In genomic region chr19:39406656-39407393, GRCh38 we compare ENCODE assay signal across 1 cellular context.
TF ChIP-seq lines count a peak whose summit lies in the region.

ZFP36 (plus strand) TSS chr19:39406847; CDS start chr19:39406905, 58 bp downstream.

TF ChIP-seq in HepG2, 621 proteins besides CTCF, POLR2A, EP300 and RAD21 (continued from another document and continues in another):
- TF ChIP-seq PAXIP1 (CRISPR knock-in tag; conservative IDR thresholded peaks at IDR 0.05) = no peak; the same call in 1 of the 2 replicates
- TF ChIP-seq ZBTB38 (CRISPR knock-in tag; IDR thresholded peaks at IDR 0.05) = peak; percentile 72; the same call in 1 of the 2 replicates
- no peak for TF ChIP-seq ZNF234 (CRISPR knock-in tag; conservative IDR thresholded peaks at IDR 0.05)
- TF ChIP-seq ZBTB42 (CRISPR knock-in tag; IDR thresholded peaks at IDR 0.05) = peak; percentile 22; the same call in 1 of the 2 replicates
- peak; percentile 42 for TF ChIP-seq TAF15 (IDR thresholded peaks at IDR 0.05; ENCODE audit: low read depth, low read length, poor library complexity, severe bottlenecking)
- TF ChIP-seq, protein P1, sequence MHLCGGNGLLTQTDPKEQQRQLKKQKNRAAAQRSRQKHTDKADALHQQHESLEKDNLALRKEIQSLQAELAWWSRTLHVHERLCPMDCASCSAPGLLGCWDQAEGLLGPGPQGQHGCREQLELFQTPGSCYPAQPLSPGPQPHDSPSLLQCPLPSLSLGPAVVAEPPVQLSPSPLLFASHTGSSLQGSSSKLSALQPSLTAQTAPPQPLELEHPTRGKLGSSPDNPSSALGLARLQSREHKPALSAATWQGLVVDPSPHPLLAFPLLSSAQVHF (CRISPR knock-in tag; IDR thresholded peaks at IDR 0.05) = 0 out of 2 replicates have a peak, but pooled peaks have one; percentile 53
- 0 out of 2 replicates have a peak, but pooled peaks have one; percentile 12 for TF ChIP-seq ZNF652 (CRISPR knock-in tag; IDR thresholded peaks at IDR 0.05; ENCODE audit: borderline replicate concordance, low read depth)
- TF ChIP-seq, protein P2, sequence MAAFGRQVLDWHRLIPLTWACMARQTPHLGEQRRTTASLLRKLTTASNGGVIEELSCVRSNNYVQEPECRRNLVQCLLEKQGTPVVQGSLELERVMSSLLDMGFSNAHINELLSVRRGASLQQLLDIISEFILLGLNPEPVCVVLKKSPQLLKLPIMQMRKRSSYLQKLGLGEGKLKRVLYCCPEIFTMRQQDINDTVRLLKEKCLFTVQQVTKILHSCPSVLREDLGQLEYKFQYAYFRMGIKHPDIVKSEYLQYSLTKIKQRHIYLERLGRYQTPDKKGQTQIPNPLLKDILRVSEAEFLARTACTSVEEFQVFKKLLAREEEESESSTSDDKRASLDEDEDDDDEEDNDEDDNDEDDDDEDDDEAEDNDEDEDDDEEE (CRISPR knock-in tag; IDR thresholded peaks at IDR 0.05) = peak; percentile 80; the same call in 1 of the 2 replicates
- no peak for TF ChIP-seq SMARCE1 (IDR thresholded peaks at IDR 0.05; ENCODE audit: borderline replicate concordance)
- TF ChIP-seq KLF12 (CRISPR knock-in tag; IDR thresholded peaks at IDR 0.05; ENCODE audit: borderline replicate concordance) = peak; percentile 28; the same call in 1 of the 2 replicates
- TF ChIP-seq ZNF501 (CRISPR knock-in tag; IDR thresholded peaks at IDR 0.05) = peak; percentile 87
- TF ChIP-seq, protein P3, sequence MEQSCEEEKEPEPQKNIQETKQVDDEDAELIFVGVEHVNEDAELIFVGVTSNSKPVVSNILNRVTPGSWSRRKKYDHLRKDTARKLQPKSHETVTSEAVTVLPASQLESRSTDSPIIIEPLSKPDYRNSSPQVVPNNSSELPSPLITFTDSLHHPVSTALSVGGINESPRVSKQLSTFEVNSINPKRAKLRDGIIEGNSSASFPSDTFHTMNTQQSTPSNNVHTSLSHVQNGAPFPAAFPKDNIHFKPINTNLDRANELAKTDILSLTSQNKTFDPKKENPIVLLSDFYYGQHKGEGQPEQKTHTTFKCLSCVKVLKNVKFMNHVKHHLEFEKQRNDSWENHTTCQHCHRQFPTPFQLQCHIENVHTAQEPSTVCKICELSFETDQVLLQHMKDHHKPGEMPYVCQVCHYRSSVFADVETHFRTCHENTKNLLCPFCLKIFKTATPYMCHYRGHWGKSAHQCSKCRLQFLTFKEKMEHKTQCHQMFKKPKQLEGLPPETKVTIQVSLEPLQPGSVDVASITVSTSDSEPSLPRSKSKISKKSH (CRISPR knock-in tag; IDR thresholded peaks at IDR 0.05; ENCODE audit: borderline replicate concordance) = no peak
- TF ChIP-seq ZNF878 (CRISPR knock-in tag; IDR thresholded peaks at IDR 0.05) = peak; percentile 83
- TF ChIP-seq ZNF350 (CRISPR knock-in tag; IDR thresholded peaks at IDR 0.05; ENCODE audit: borderline replicate concordance, low read depth) = no peak; the same call in 1 of the 2 replicates
- TF ChIP-seq, protein P4, sequence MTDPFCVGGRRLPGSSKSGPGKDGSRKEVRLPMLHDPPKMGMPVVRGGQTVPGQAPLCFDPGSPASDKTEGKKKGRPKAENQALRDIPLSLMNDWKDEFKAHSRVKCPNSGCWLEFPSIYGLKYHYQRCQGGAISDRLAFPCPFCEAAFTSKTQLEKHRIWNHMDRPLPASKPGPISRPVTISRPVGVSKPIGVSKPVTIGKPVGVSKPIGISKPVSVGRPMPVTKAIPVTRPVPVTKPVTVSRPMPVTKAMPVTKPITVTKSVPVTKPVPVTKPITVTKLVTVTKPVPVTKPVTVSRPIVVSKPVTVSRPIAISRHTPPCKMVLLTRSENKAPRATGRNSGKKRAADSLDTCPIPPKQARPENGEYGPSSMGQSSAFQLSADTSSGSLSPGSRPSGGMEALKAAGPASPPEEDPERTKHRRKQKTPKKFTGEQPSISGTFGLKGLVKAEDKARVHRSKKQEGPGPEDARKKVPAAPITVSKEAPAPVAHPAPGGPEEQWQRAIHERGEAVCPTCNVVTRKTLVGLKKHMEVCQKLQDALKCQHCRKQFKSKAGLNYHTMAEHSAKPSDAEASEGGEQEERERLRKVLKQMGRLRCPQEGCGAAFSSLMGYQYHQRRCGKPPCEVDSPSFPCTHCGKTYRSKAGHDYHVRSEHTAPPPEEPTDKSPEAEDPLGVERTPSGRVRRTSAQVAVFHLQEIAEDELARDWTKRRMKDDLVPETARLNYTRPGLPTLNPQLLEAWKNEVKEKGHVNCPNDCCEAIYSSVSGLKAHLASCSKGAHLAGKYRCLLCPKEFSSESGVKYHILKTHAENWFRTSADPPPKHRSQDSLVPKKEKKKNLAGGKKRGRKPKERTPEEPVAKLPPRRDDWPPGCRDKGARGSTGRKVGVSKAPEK (CRISPR knock-in tag; IDR thresholded peaks at IDR 0.05; ENCODE audit: borderline replicate concordance) = no peak
- peak; percentile 34; the same call in 1 of the 2 replicates for TF ChIP-seq GABPA (IDR thresholded peaks at IDR 0.05; ENCODE audit: low read depth, low read length)
- TF ChIP-seq GABPA (CRISPR knock-in tag; IDR thresholded peaks at IDR 0.05; ENCODE audit: low read depth) = peak; percentile 46
- TF ChIP-seq EEA1 (CRISPR knock-in tag; IDR thresholded peaks at IDR 0.05; ENCODE audit: borderline replicate concordance) = peak; percentile 78; the same call in 1 of the 2 replicates
- TF ChIP-seq ZSCAN30 (CRISPR knock-in tag; IDR thresholded peaks at IDR 0.05) = no peak
- 0 out of 2 replicates have a peak, but pooled peaks have one; percentile 68 for TF ChIP-seq ARNT2 (CRISPR knock-in tag; IDR thresholded peaks at IDR 0.05; ENCODE audit: low read depth)
- TF ChIP-seq YY1 (IDR thresholded peaks at IDR 0.05; ENCODE audit: insufficient read depth, insufficient replicate concordance, low read depth, low read length) = peak; percentile 25
- no peak for TF ChIP-seq ZNF3 (CRISPR knock-in tag; IDR thresholded peaks at IDR 0.05)
- TF ChIP-seq ZNF333 (CRISPR knock-in tag; IDR thresholded peaks at IDR 0.05; ENCODE audit: borderline replicate concordance) = no peak
- TF ChIP-seq ZNF12 (CRISPR knock-in tag; IDR thresholded peaks at IDR 0.05) = 0 out of 2 replicates have a peak, but pooled peaks have one; percentile 39
- TF ChIP-seq, protein P5, sequence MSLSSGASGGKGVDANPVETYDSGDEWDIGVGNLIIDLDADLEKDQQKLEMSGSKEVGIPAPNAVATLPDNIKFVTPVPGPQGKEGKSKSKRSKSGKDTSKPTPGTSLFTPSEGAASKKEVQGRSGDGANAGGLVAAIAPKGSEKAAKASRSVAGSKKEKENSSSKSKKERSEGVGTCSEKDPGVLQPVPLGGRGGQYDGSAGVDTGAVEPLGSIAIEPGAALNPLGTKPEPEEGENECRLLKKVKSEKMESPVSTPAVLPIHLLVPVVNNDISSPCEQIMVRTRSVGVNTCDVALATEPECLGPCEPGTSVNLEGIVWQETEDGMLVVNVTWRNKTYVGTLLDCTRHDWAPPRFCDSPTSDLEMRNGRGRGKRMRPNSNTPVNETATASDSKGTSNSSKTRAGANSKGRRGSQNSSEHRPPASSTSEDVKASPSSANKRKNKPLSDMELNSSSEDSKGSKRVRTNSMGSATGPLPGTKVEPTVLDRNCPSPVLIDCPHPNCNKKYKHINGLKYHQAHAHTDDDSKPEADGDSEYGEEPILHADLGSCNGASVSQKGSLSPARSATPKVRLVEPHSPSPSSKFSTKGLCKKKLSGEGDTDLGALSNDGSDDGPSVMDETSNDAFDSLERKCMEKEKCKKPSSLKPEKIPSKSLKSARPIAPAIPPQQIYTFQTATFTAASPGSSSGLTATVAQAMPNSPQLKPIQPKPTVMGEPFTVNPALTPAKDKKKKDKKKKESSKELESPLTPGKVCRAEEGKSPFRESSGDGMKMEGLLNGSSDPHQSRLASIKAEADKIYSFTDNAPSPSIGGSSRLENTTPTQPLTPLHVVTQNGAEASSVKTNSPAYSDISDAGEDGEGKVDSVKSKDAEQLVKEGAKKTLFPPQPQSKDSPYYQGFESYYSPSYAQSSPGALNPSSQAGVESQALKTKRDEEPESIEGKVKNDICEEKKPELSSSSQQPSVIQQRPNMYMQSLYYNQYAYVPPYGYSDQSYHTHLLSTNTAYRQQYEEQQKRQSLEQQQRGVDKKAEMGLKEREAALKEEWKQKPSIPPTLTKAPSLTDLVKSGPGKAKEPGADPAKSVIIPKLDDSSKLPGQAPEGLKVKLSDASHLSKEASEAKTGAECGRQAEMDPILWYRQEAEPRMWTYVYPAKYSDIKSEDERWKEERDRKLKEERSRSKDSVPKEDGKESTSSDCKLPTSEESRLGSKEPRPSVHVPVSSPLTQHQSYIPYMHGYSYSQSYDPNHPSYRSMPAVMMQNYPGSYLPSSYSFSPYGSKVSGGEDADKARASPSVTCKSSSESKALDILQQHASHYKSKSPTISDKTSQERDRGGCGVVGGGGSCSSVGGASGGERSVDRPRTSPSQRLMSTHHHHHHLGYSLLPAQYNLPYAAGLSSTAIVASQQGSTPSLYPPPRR (CRISPR knock-in tag; IDR thresholded peaks at IDR 0.05; ENCODE audit: borderline replicate concordance) = no peak
- TF ChIP-seq, protein P6, sequence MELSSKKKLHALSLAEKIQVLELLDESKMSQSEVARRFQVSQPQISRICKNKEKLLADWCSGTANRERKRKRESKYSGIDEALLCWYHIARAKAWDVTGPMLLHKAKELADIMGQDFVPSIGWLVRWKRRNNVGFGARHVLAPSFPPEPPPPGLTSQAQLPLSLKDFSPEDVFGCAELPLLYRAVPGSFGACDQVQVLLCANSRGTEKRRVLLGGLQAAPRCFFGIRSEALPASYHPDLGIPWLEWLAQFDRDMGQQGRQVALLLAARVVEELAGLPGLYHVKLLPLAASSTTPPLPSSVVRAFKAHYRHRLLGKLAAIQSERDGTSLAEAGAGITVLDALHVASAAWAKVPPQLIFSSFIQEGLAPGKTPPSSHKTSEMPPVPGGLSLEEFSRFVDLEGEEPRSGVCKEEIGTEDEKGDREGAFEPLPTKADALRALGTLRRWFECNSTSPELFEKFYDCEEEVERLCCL (CRISPR knock-in tag; IDR thresholded peaks at IDR 0.05; ENCODE audit: borderline replicate concordance) = peak; percentile 31; the same call in 1 of the 2 replicates
- 0 out of 2 replicates have a peak, but pooled peaks have one; percentile 26 for TF ChIP-seq CAMTA2 (CRISPR knock-in tag; IDR thresholded peaks at IDR 0.05; ENCODE audit: borderline replicate concordance)
- peak; percentile 79; the same call in 1 of the 2 replicates for TF ChIP-seq SRF (IDR thresholded peaks at IDR 0.05; ENCODE audit: low read depth, low read length)
- TF ChIP-seq PHF21A (CRISPR knock-in tag; IDR thresholded peaks at IDR 0.05) = peak; percentile 54; the same call in 1 of the 2 replicates
- no peak for TF ChIP-seq ZNF260 (CRISPR knock-in tag; IDR thresholded peaks at IDR 0.05; ENCODE audit: borderline replicate concordance, low read depth)
- no peak for TF ChIP-seq ZNF33A (CRISPR knock-in tag; IDR thresholded peaks at IDR 0.05; ENCODE audit: borderline replicate concordance)
- TF ChIP-seq HNRNPK (IDR thresholded peaks at IDR 0.05; ENCODE audit: low read depth, low read length, poor library complexity, severe bottlenecking) = peak; percentile 43
- TF ChIP-seq ZNF124 (CRISPR knock-in tag; IDR thresholded peaks at IDR 0.05) = no peak
- TF ChIP-seq ZFY (CRISPR knock-in tag; IDR thresholded peaks at IDR 0.05) = peak; percentile 21; the same call in 1 of the 2 replicates
- no peak for TF ChIP-seq ZNF263 (CRISPR knock-in tag; IDR thresholded peaks at IDR 0.05)
- TF ChIP-seq ISL2 (CRISPR knock-in tag; IDR thresholded peaks at IDR 0.05) = no peak; the same call in 1 of the 2 replicates
- TF ChIP-seq YEATS4 (CRISPR knock-in tag; IDR thresholded peaks at IDR 0.05; ENCODE audit: borderline replicate concordance) = no peak
- TF ChIP-seq ZNF547 (CRISPR knock-in tag; IDR thresholded peaks at IDR 0.05) = 0 out of 2 replicates have a peak, but pooled peaks have one; percentile 65
- peak; percentile 90 for TF ChIP-seq RBFOX2 (IDR thresholded peaks at IDR 0.05; ENCODE audit: low read depth, low read length)
- TF ChIP-seq, protein P7, sequence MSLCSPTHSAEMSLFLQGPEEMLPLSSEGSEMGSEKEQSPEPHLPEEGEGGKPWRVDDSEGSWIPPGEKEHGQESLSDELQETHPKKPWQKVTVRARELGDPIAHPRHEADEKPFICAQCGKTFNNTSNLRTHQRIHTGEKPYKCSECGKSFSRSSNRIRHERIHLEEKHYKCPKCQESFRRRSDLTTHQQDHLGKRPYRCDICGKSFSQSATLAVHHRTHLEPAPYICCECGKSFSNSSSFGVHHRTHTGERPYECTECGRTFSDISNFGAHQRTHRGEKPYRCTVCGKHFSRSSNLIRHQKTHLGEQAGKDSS (CRISPR knock-in tag; IDR thresholded peaks at IDR 0.05; ENCODE audit: borderline replicate concordance, low read depth) = no peak
- TF ChIP-seq, protein P8, sequence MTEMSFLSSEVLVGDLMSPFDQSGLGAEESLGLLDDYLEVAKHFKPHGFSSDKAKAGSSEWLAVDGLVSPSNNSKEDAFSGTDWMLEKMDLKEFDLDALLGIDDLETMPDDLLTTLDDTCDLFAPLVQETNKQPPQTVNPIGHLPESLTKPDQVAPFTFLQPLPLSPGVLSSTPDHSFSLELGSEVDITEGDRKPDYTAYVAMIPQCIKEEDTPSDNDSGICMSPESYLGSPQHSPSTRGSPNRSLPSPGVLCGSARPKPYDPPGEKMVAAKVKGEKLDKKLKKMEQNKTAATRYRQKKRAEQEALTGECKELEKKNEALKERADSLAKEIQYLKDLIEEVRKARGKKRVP (CRISPR knock-in tag; IDR thresholded peaks at IDR 0.05) = peak in 1 of 2 experiments; percentile 55; a peak in 1 of 4 replicates
- TF ChIP-seq, protein P9, sequence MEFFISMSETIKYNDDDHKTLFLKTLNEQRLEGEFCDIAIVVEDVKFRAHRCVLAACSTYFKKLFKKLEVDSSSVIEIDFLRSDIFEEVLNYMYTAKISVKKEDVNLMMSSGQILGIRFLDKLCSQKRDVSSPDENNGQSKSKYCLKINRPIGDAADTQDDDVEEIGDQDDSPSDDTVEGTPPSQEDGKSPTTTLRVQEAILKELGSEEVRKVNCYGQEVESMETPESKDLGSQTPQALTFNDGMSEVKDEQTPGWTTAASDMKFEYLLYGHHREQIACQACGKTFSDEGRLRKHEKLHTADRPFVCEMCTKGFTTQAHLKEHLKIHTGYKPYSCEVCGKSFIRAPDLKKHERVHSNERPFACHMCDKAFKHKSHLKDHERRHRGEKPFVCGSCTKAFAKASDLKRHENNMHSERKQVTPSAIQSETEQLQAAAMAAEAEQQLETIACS (CRISPR knock-in tag; IDR thresholded peaks at IDR 0.05) = peak; percentile 76
